23 cellular contexts compared by ENCODE assay signal in genomic region chr12:56898938-56899337, GRCh38. TPM values are rescaled to one million over a fixed set of nuclear protein-coding genes. Genes with fewer than 3 reads are reported as not detected.
DNase-seq lines count a peak whose midpoint lies in the region; ATAC-seq and TF ChIP-seq lines count a peak whose summit lies in the region.
"Had no signal": no experiment of that assay in that cellular context is flagged by ENCODE, and none has a peak within 500 bp of the region (broad histone marks: within the 10 kb centered on the region; RNA-seq: fewer than 3 reads in every experiment).

No MANE protein-coding gene starts in this region.

- WGBS in gastroesophageal sphincter (ENCODE audit: low coverage in 1 of 2), 2 donors, result 55 to 57% methylated on average over 1 of the region's 1 CpG

- no TSS peak for BruUV-seq in Calu3 (replicated peaks; lab: Mats Ljungman, UMichigan)

- no peak overlapping the region for H3K4me3 Mint-ChIP-seq in Calu3 (ENCODE audit: low read depth, unreplicated experiment)
- H3K4me3 Mint-ChIP-seq: CD4-positive, CD25-positive, alpha-beta regulatory T cell; CD8-positive, alpha-beta T cell; GM23338; H9 had no signal

- H3K4me1 ChIP-seq in RWPE2 (ENCODE audit: insufficient read depth, poor library complexity, severe bottlenecking) (peaks cover 28% of the 10 kb centered on the region), gastroesophageal sphincter (no peaks in the 10 kb centered on the region)
- H3K4me1 ChIP-seq: Caco-2 had no signal

- TF ChIP-seq CTCF in RWPE2 (IDR thresholded peaks at IDR 0.05; ENCODE audit: poor library complexity, severe bottlenecking) (no peak), fibroblast of the aortic adventitia (IDR thresholded peaks at IDR 0.05; ENCODE audit: insufficient read depth, low read length) (no peak), gastroesophageal sphincter (IDR thresholded peaks at IDR 0.05) (no peak), Calu3 (IDR thresholded peaks at IDR 0.05; ENCODE audit: unreplicated experiment) (no peak)

- no peaks in the 10 kb centered on the region for H3K4me1 Mint-ChIP-seq in Calu3 (ENCODE audit: low read depth, unreplicated experiment)
- H3K4me1 Mint-ChIP-seq: CD4-positive, CD25-positive, alpha-beta regulatory T cell; GM23338; H9 had no signal

- CTCF ChIA-PET in Calu3 (lab: Charles Lee), result no interaction called here

- H3K36me3 ChIP-seq in RWPE2 (ENCODE audit: low read depth), result no peaks in the 10 kb centered on the region
- H3K36me3 ChIP-seq in gastroesophageal sphincter, result no peaks in the 10 kb centered on the region

- no peak for ATAC-seq in RWPE2 (ENCODE audit: low read depth)
- ATAC-seq in gastroesophageal sphincter, result no peak
- no peak for ATAC-seq in GM18520 (IDR thresholded peaks at IDR 0.05; ENCODE audit: unreplicated experiment)
- ATAC-seq: CD8-positive, alpha-beta T cell; GM12878; GM23338; HCT116 had no signal

- no peak for TF ChIP-seq EP300 in gastroesophageal sphincter (IDR thresholded peaks at IDR 0.05)

- TF ChIP-seq POLR2A in erythroblast (IDR thresholded peaks at IDR 0.05; ENCODE audit: low read length), result peak; percentile 41
- no peak for TF ChIP-seq POLR2A in gastroesophageal sphincter (IDR thresholded peaks at IDR 0.05)

- H3K27me3 Mint-ChIP-seq in Calu3 (ENCODE audit: unreplicated experiment), result peaks cover 31% of the 10 kb centered on the region

- peak overlapping the region; percentile 74 for H3K27ac ChIP-seq in RWPE2 (ENCODE audit: poor library complexity, severe bottlenecking)
- H3K27ac ChIP-seq in gastroesophageal sphincter, result no peak overlapping the region
- H3K27ac ChIP-seq in substantia nigra (ENCODE audit: low read depth, low read length, poor library complexity, severe bottlenecking), result no peak overlapping the region
- H3K27ac ChIP-seq: A549 had no signal

- H3K27me3 ChIP-seq in RWPE2 (ENCODE audit: insufficient read depth, poor library complexity, severe bottlenecking) (no peaks in the 10 kb centered on the region), gastroesophageal sphincter (no peaks in the 10 kb centered on the region)

- no peak overlapping the region for H3K27ac Mint-ChIP-seq in Calu3 (ENCODE audit: unreplicated experiment)
- H3K27ac Mint-ChIP-seq: CD4-positive, CD25-positive, alpha-beta regulatory T cell; CD8-positive, alpha-beta T cell; GM23338; H9 had no signal

- peaks cover 3% of the 10 kb centered on the region for H3K36me3 Mint-ChIP-seq in Calu3 (ENCODE audit: insufficient read depth, unreplicated experiment)
- H3K36me3 Mint-ChIP-seq: CD4-positive, CD25-positive, alpha-beta regulatory T cell had no signal

- DNase-seq in OCI-M1 (lab: John Stamatoyannopoulos, UW) (peak; percentile 46), RWPE2 (ENCODE audit: low spot score) (no peak), erythroblast (lab: John Stamatoyannopoulos, UW) (peak; percentile 85 to 88), fibroblast of the aortic adventitia (ENCODE audit: low read depth) (peak; percentile 21), Calu3 (no peak), substantia nigra (lab: John Stamatoyannopoulos, UW) (no peak)
- DNase-seq: 8988T; C1 segment of cervical spinal cord; Caco-2; CD4-positive, CD25-positive, alpha-beta regulatory T cell; CD8-positive, alpha-beta T cell; DMS 273 treated with DMSO at 0.1 percent for 48 hours; DMS79; EL; GDM1; H9 had no signal

- H3K9me3 Mint-ChIP-seq in Calu3 (ENCODE audit: low read depth, unreplicated experiment), result peaks cover 12% of the 10 kb centered on the region

- intact Hi-C loops in Calu3 (cut with micrococcal nuclease; ENCODE audit: unreplicated experiment), result no loop called here

- H3K4me3 ChIP-seq in RWPE2 (ENCODE audit: severe bottlenecking), result no peak overlapping the region
- no peak overlapping the region for H3K4me3 ChIP-seq in fibroblast of the aortic adventitia (ENCODE audit: low read depth, low read length)
- H3K4me3 ChIP-seq in gastroesophageal sphincter, result no peak overlapping the region
- H3K4me3 ChIP-seq: A549, GM12878, GM23338 had no signal

- H3K9me3 ChIP-seq in RWPE2 (ENCODE audit: severe bottlenecking) (no peaks in the 10 kb centered on the region), gastroesophageal sphincter (peaks cover 0 to 44% (median 2%) of the 10 kb centered on the region in 3 donors)
- H3K9me3 ChIP-seq: A549 had no signal

RNA-seq across cellular contexts. Expression of gene SDR9C7, which starts 35.3 kb away (rescaled TPM):
- total RNA-seq in fibroblast of the aortic adventitia (ENCODE audit: low replicate concordance) (not detected in 2 replicates), gastroesophageal sphincter (not detected), Calu3 (2022) (not detected in 2 replicates)
- total RNA-seq: Caco-2; CD4-positive, CD25-positive, alpha-beta regulatory T cell; CD8-positive, alpha-beta T cell; GM12878; GM23338; H9 had no signal

RNA-seq across cellular contexts. Expression of gene RDH16, which starts 58.5 kb away (rescaled TPM):
- 0.09 TPM in 1 of 2 replicates, not detected in the other for total RNA-seq in fibroblast of the aortic adventitia (ENCODE audit: low replicate concordance)
- total RNA-seq in gastroesophageal sphincter, result under 1 TPM in 3 of 4 donors, not detected in 1; 0.22 to 0.81 (median 0.27) TPM
- 0.24 and 0.28 TPM in 2 replicates for total RNA-seq in Calu3 (2022)
- total RNA-seq: H4 had no signal

Comparison
In these comparisons a context has a peak if more than half of its experiments do, and no peak if none do; other contexts are left out.
1. DNase-seq: peak in OCI-M1 (single experiment), erythroblast (2 of 2) and fibroblast of the aortic adventitia (single experiment); none in RWPE2 (single experiment), Calu3 (single experiment) and substantia nigra (0 of 49).